In genomic region chr2:105393373-105394055, GRCh38 we compare ENCODE assay signal across 14 cellular contexts. TPM values are rescaled to one million over a fixed set of nuclear protein-coding genes. Genes with fewer than 3 reads are reported as not detected.
DNase-seq lines count a peak whose midpoint lies in the region; ATAC-seq and TF ChIP-seq lines count a peak whose summit lies in the region.
"Had no signal": no experiment of that assay in that cellular context is flagged by ENCODE, and none has a peak within 500 bp of the region (broad histone marks: within the 10 kb centered on the region; RNA-seq: fewer than 3 reads in every experiment).

No MANE protein-coding gene starts in this region.

- H3K9me2 ChIP-seq in OCI-LY7 (ENCODE audit: insufficient read depth, low read length) = no peaks in the 10 kb centered on the region

- H3K36me3 ChIP-seq in Panc1 (ENCODE audit: control insufficient read depth, insufficient read depth, low read length) = peaks cover 23% of the 10 kb centered on the region
- H3K36me3 ChIP-seq in testis (ENCODE audit: low read depth, missing control alignments) = no peaks in the 10 kb centered on the region
- no peaks in the 10 kb centered on the region; the same call in 1 of the 2 replicates for H3K36me3 ChIP-seq in H7 (replicated peaks; ENCODE audit: control insufficient read depth, insufficient read depth, low read length)
- H3K36me3 ChIP-seq in OCI-LY7 (ENCODE audit: insufficient read depth, low read length) = no peaks in the 10 kb centered on the region

- H2AFZ ChIP-seq in OCI-LY7 (ENCODE audit: low read length) = no peak overlapping the region

- no TSS peak for BruUV-seq in Panc1 (replicated peaks; lab: Mats Ljungman, UMichigan)
- no TSS peak for BruUV-seq in OCI-LY7 (replicated peaks; lab: Mats Ljungman, UMichigan)

- H3K27me3 ChIP-seq in Panc1 (ENCODE audit: control insufficient read depth, insufficient read depth, low read length) (no peaks in the 10 kb centered on the region), testis (no peaks in the 10 kb centered on the region), H7 (ENCODE audit: control insufficient read depth, insufficient read depth, low read length) (peaks cover 2% of the 10 kb centered on the region; the same call in 1 of the 2 replicates)

- H3K4me1 ChIP-seq in Panc1 (ENCODE audit: control insufficient read depth, insufficient read depth, low read length) (peaks cover 81% of the 10 kb centered on the region), testis (peaks cover 6% of the 10 kb centered on the region), OCI-LY7 (ENCODE audit: insufficient read depth, low read length, poor library complexity, severe bottlenecking) (no peaks in the 10 kb centered on the region)

- POLR2A ChIA-PET in Panc1 (lab: Charles Lee) (interaction anchor here (1.1 kb wide), 1 partner anchor 17 kb away, joined by 3 read pairs; no protein-coding TSS in a partner anchor), OCI-LY7 (lab: Charles Lee) (interaction anchor here (0.7 kb wide), 1 partner anchor 95 kb away, joined by 3 read pairs; no protein-coding TSS in a partner anchor)

- DNase-seq in Panc1 (ENCODE audit: low read depth, low spot score) (no peak), dermis blood vessel endothelial cell (peak; percentile 96), iris pigment epithelial cell (ENCODE audit: low read depth) (peak; percentile 98), testis (peak; percentile 40), H7 (no peak), OCI-LY7 (ENCODE audit: low spot score) (no peak)
- DNase-seq: activated CD4-positive, alpha-beta memory T cell treated with anti-CD3 and anti-CD28 coated beads for 36 hours; activated effector memory CD4-positive, alpha-beta T cell treated with Interleukin-2 at 50 U/mL for 16 hours; CD8-positive, alpha-beta memory T cell; erythroblast; immature natural killer cell; NCI-H1105; NCI-H2227 treated with DMSO at 0.1 percent for 48 hours had no signal

- H4K20me1 ChIP-seq in OCI-LY7 (ENCODE audit: insufficient read depth, low read length) = no peaks in the 10 kb centered on the region

- ATAC-seq in Panc1 = no peak
- no peak for ATAC-seq in GM18861 (IDR thresholded peaks at IDR 0.05; ENCODE audit: unreplicated experiment)

- 60 to 66% methylated on average over 13 of the region's 13 CpGs for WGBS in testis, 2 donors

- peak overlapping the region; percentile 100 for H3K27ac ChIP-seq in Panc1 (ENCODE audit: low read length)
- peak overlapping the region; percentile 39 to 94 for H3K27ac ChIP-seq in testis
- H3K27ac ChIP-seq in OCI-LY7 (ENCODE audit: low read depth, low read length, poor library complexity, severe bottlenecking) = no peak overlapping the region

- CTCF ChIA-PET in Panc1 (lab: Charles Lee) = interaction anchor here (1.1 kb wide), 1 partner anchor 128 kb away, joined by 3 read pairs; no protein-coding TSS in a partner anchor
- CTCF ChIA-PET in OCI-LY7 (lab: Charles Lee; ENCODE audit: unreplicated experiment) = no interaction called here

- TF ChIP-seq POLR2A in testis (IDR thresholded peaks at IDR 0.05) = no peak

- H3K4me2 ChIP-seq in OCI-LY7 (ENCODE audit: low read length) = no peak overlapping the region

- H3K4me3 ChIP-seq in Panc1 (ENCODE audit: low read depth in 2 of 2, low read length in 2 of 2) (peak overlapping the region; percentile 86 to 90), testis (peak overlapping the region in 1 of 2 donors; percentile 88), H7 (ENCODE audit: insufficient read depth, low read depth, low read length) (no peak overlapping the region), OCI-LY7 (ENCODE audit: low read depth, low read length, poor library complexity, severe bottlenecking) (no peak overlapping the region)

- TF ChIP-seq CTCF in Panc1 (IDR thresholded peaks at IDR 0.05) (no peak), testis (IDR thresholded peaks at IDR 0.05) (no peak), OCI-LY7 (conservative IDR thresholded peaks at IDR 0.05; ENCODE audit: low read length) (no peak)

- no peaks in the 10 kb centered on the region for H3K79me2 ChIP-seq in OCI-LY7 (ENCODE audit: insufficient read depth, low read depth, low read length)

- in situ Hi-C loops in Panc1 (cut with HindIII; ENCODE audit: low pct_unique_long_range_greater_than_20kb, low sequenced_read_pairs) = no loop called here

- intact Hi-C loops in Panc1 (cut with micrococcal nuclease; ENCODE audit: unreplicated experiment) (no loop called here), testis (cut with DNase I; ENCODE audit: low total_unique reads) (no loop called here), OCI-LY7 (cut with micrococcal nuclease; ENCODE audit: unreplicated experiment) (no loop called here)

- H3K9me3 ChIP-seq in Panc1 (ENCODE audit: control insufficient read depth, insufficient read depth, low read depth, low read length) = no peaks in the 10 kb centered on the region
- H3K9me3 ChIP-seq in testis = no peaks in the 10 kb centered on the region
- no peaks in the 10 kb centered on the region for H3K9me3 ChIP-seq in OCI-LY7 (ENCODE audit: low read length)

RNA-seq across cellular contexts. Expression of gene FHL2, which starts 5.3 kb away (rescaled TPM):
- total RNA-seq in Panc1 (2021; ENCODE audit: unreplicated experiment) (378 TPM), dermis blood vessel endothelial cell (42.0 and 56.4 TPM in 2 replicates), testis (100 to 1,000 TPM in 1 of 2 donors, 10 to 100 TPM in 1; 76.9 to 154 TPM), OCI-LY7 (2022) (0.26 TPM in 1 of 2 replicates, not detected in the other)
- polyA plus RNA-seq in Panc1 (2012; ENCODE audit: insufficient read length) = 411 TPM
- polyA plus RNA-seq in testis (ENCODE audit: insufficient read depth, low read depth, low replicate concordance) = 99.3 TPM
- 20.0 and 20.4 TPM in 2 replicates for total RNA-seq in H7 (2014; rRNA removed; shearing (Covaris generic))
- not detected in 2 replicates for total RNA-seq in OCI-LY7 (2014; rRNA removed; shearing (Covaris generic))

RNA-seq across cellular contexts. Expression of gene C2orf49, which starts 56.2 kb away (rescaled TPM):
- total RNA-seq in Panc1 (2021; ENCODE audit: unreplicated experiment) (20.0 TPM), dermis blood vessel endothelial cell (18.4 and 18.8 TPM in 2 replicates), testis (10 to 100 TPM; 32.6 to 35.4 TPM), OCI-LY7 (2022) (17.0 and 18.3 TPM in 2 replicates)
- polyA plus RNA-seq in Panc1 (2012; ENCODE audit: insufficient read length) = 24.3 TPM
- 28.5 TPM for polyA plus RNA-seq in testis (ENCODE audit: insufficient read depth, low read depth, low replicate concordance)
- 8.4 and 11.4 TPM in 2 replicates for total RNA-seq in H7 (2014; rRNA removed; shearing (Covaris generic))
- total RNA-seq in OCI-LY7 (2014; rRNA removed; shearing (Covaris generic)) = 11.8 and 13.1 TPM in 2 replicates

Comparison
In these comparisons a context has a peak if more than half of its experiments do, and no peak if none do; other contexts are left out.
1. DNase-seq: peak in dermis blood vessel endothelial cell (single experiment), iris pigment epithelial cell (single experiment) and testis (single experiment); none in Panc1 (single experiment), H7 (single experiment) and OCI-LY7 (single experiment).
2. H3K4me3 ChIP-seq: peak in Panc1 (2 of 2); none in H7 (single experiment) and OCI-LY7 (single experiment).
3. RNA of gene FHL2, which starts 5.3 kb away (total RNA-seq): 378 TPM in Panc1 (single experiment), 76.9 to 154 TPM in testis, 42.0 to 56.4 TPM in dermis blood vessel endothelial cell and 20.0 to 20.4 TPM in H7; 0.26 TPM in OCI-LY7; every median in the first group is over 10 times any median in the second.